ENCODE assay signal across 1 cellular context in genomic region chr3:32401141-32401540, GRCh38.
TF ChIP-seq lines count a peak whose summit lies in the region.

No MANE protein-coding gene starts in this region.

TF ChIP-seq in GM23338, 12 proteins besides CTCF, POLR2A, EP300 and RAD21 (continued from another document):
- TF ChIP-seq, protein P1, sequence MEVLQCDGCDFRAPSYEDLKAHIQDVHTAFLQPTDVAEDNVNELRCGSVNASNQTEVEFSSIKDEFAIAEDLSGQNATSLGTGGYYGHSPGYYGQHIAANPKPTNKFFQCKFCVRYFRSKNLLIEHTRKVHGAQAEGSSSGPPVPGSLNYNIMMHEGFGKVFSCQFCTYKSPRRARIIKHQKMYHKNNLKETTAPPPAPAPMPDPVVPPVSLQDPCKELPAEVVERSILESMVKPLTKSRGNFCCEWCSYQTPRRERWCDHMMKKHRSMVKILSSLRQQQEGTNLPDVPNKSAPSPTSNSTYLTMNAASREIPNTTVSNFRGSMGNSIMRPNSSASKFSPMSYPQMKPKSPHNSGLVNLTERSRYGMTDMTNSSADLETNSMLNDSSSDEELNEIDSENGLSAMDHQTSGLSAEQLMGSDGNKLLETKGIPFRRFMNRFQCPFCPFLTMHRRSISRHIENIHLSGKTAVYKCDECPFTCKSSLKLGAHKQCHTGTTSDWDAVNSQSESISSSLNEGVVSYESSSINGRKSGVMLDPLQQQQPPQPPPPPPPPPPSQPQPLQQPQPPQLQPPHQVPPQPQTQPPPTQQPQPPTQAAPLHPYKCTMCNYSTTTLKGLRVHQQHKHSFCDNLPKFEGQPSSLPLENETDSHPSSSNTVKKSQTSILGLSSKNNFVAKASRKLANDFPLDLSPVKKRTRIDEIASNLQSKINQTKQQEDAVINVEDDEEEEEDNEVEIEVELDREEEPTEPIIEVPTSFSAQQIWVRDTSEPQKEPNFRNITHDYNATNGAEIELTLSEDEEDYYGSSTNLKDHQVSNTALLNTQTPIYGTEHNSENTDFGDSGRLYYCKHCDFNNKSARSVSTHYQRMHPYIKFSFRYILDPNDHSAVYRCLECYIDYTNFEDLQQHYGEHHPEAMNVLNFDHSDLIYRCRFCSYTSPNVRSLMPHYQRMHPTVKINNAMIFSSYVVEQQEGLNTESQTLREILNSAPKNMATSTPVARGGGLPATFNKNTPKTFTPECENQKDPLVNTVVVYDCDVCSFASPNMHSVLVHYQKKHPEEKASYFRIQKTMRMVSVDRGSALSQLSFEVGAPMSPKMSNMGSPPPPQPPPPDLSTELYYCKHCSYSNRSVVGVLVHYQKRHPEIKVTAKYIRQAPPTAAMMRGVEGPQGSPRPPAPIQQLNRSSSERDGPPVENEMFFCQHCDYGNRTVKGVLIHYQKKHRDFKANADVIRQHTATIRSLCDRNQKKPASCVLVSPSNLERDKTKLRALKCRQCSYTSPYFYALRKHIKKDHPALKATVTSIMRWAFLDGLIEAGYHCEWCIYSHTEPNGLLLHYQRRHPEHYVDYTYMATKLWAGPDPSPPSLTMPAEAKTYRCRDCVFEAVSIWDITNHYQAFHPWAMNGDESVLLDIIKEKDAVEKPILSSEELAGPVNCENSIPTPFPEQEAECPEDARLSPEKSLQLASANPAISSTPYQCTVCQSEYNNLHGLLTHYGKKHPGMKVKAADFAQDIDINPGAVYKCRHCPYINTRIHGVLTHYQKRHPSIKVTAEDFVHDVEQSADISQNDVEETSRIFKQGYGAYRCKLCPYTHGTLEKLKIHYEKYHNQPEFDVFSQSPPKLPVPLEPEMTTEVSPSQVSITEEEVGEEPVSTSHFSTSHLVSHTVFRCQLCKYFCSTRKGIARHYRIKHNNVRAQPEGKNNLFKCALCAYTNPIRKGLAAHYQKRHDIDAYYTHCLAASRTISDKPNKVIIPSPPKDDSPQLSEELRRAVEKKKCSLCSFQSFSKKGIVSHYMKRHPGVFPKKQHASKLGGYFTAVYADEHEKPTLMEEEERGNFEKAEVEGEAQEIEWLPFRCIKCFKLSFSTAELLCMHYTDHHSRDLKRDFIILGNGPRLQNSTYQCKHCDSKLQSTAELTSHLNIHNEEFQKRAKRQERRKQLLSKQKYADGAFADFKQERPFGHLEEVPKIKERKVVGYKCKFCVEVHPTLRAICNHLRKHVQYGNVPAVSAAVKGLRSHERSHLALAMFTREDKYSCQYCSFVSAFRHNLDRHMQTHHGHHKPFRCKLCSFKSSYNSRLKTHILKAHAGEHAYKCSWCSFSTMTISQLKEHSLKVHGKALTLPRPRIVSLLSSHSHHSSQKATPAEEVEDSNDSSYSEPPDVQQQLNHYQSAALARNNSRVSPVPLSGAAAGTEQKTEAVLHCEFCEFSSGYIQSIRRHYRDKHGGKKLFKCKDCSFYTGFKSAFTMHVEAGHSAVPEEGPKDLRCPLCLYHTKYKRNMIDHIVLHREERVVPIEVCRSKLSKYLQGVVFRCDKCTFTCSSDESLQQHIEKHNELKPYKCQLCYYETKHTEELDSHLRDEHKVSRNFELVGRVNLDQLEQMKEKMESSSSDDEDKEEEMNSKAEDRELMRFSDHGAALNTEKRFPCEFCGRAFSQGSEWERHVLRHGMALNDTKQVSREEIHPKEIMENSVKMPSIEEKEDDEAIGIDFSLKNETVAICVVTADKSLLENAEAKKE (CRISPR knock-in tag; IDR thresholded peaks at IDR 0.05) = no peak
- no peak for TF ChIP-seq POLR2AphosphoS5 (IDR thresholded peaks at IDR 0.05; ENCODE audit: low read depth)
- TF ChIP-seq EZH2 (IDR thresholded peaks at IDR 0.05; ENCODE audit: low read depth, unreplicated experiment) = no peak
- TF ChIP-seq CREB1 (CRISPR knock-in tag; IDR thresholded peaks at IDR 0.05; ENCODE audit: low read depth) = no peak
- TF ChIP-seq JUNB (IDR thresholded peaks at IDR 0.05; ENCODE audit: unreplicated experiment) = no peak
- TF ChIP-seq, protein P2, sequence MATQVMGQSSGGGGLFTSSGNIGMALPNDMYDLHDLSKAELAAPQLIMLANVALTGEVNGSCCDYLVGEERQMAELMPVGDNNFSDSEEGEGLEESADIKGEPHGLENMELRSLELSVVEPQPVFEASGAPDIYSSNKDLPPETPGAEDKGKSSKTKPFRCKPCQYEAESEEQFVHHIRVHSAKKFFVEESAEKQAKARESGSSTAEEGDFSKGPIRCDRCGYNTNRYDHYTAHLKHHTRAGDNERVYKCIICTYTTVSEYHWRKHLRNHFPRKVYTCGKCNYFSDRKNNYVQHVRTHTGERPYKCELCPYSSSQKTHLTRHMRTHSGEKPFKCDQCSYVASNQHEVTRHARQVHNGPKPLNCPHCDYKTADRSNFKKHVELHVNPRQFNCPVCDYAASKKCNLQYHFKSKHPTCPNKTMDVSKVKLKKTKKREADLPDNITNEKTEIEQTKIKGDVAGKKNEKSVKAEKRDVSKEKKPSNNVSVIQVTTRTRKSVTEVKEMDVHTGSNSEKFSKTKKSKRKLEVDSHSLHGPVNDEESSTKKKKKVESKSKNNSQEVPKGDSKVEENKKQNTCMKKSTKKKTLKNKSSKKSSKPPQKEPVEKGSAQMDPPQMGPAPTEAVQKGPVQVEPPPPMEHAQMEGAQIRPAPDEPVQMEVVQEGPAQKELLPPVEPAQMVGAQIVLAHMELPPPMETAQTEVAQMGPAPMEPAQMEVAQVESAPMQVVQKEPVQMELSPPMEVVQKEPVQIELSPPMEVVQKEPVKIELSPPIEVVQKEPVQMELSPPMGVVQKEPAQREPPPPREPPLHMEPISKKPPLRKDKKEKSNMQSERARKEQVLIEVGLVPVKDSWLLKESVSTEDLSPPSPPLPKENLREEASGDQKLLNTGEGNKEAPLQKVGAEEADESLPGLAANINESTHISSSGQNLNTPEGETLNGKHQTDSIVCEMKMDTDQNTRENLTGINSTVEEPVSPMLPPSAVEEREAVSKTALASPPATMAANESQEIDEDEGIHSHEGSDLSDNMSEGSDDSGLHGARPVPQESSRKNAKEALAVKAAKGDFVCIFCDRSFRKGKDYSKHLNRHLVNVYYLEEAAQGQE (IDR thresholded peaks at IDR 0.05; ENCODE audit: unreplicated experiment) = no peak
